In the genomic region with DNA sequence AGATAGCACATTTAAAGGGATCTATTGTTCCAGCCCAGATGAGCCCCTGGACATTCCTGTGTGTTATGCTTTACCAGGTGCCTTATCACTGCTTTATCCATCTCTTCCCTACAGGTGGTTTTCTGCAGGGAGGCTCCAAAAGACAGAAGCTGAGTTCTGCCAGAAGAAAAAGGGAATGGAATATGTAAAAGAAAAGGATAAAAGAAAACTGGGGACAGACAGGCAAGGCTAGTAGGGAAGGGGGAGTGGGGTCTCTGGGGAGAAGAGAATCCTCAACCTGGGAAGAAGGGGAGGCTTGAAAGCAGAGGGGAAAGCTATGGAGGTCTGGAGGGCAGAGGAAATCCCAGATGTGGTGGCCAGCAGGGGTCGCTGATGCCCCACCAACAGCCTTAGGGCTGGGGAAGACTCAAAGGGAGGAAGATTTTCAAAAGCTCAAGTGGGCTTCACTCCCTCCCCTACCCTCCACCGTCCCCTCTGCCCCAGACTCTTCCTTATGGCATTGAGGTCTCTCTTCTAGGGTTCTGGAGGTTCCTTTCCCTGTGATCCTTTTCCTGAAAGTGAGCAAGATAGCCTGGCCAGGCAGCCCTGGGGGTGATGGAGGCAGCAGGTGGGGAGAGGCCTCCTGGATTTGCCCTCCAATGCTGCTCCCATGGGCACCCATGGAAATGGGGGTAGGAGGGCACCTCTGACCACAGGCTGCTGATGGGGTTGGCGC, we compare ENCODE assay signal across 8 cellular contexts.
DNase-seq lines count a peak whose midpoint lies in the region; ATAC-seq and TF ChIP-seq lines count a peak whose summit lies in the region.

No MANE protein-coding gene starts in this region.

- H3K27me3 Mint-ChIP-seq in activated naive CD4-positive, alpha-beta T cell treated with anti-CD3 and anti-CD28 coated beads for 36 hours (ENCODE audit: low read depth) = no peaks in the 10 kb centered on the region
- H3K27me3 Mint-ChIP-seq in glutamatergic neuron (ENCODE audit: unreplicated experiment) = no peaks in the 10 kb centered on the region

- H3K27ac Mint-ChIP-seq in activated naive CD4-positive, alpha-beta T cell treated with anti-CD3 and anti-CD28 coated beads for 36 hours = no peak overlapping the region
- peak overlapping the region; percentile 20 for H3K27ac Mint-ChIP-seq in glutamatergic neuron (ENCODE audit: unreplicated experiment)

- H3K27ac ChIP-seq in AG04450 (ENCODE audit: low read depth, low read length) (no peak overlapping the region), upper lobe of right lung (no peak overlapping the region)

- TF ChIP-seq CTCF in AG04450 (IDR thresholded peaks at IDR 0.05; ENCODE audit: low read depth, low read length) = peak; percentile 89
- peak; percentile 88 for TF ChIP-seq CTCF in glutamatergic neuron (IDR thresholded peaks at IDR 0.05; ENCODE audit: partially characterized antibody, unreplicated experiment)
- TF ChIP-seq CTCF in upper lobe of right lung (IDR thresholded peaks at IDR 0.05) = peak; percentile 88

- H3K36me3 ChIP-seq in upper lobe of right lung = no peaks in the 10 kb centered on the region

- no peaks in the 10 kb centered on the region for H3K36me3 Mint-ChIP-seq in activated naive CD4-positive, alpha-beta T cell treated with anti-CD3 and anti-CD28 coated beads for 36 hours (ENCODE audit: low read depth)
- H3K36me3 Mint-ChIP-seq in glutamatergic neuron (ENCODE audit: unreplicated experiment) = no peaks in the 10 kb centered on the region

- ATAC-seq in GM18505 (IDR thresholded peaks at IDR 0.05; ENCODE audit: unreplicated experiment) = peak; percentile 68
- ATAC-seq in SK-N-SH treated with all-trans-retinoic acid at 6 μM for 48 hours = peak; percentile 97
- ATAC-seq in upper lobe of right lung = peak; percentile 92

- DNase-seq in AG04450 (ENCODE audit: low read depth, low spot score) (peak; percentile 30), HT-29 (ENCODE audit: low spot score) (peak; percentile 86), glutamatergic neuron (peak; percentile 94), posterior cingulate gyrus (peak; percentile 65 to 96 (median 84)), upper lobe of right lung (peak; percentile 84)
- peak; percentile 81 for DNase-seq in activated naive CD4-positive, alpha-beta T cell treated with anti-CD3 and anti-CD28 coated beads for 36 hours

- H3K4me1 Mint-ChIP-seq in activated naive CD4-positive, alpha-beta T cell treated with anti-CD3 and anti-CD28 coated beads for 36 hours (ENCODE audit: low read depth) = no peaks in the 10 kb centered on the region
- H3K4me1 Mint-ChIP-seq in glutamatergic neuron (ENCODE audit: low read depth, unreplicated experiment) = peaks cover 41% of the 10 kb centered on the region

- CTCF ChIA-PET in AG04450 (lab: Charles Lee) = interaction anchor here (0.6 to 9.7 kb wide), 43 partner anchors 9 to 562 kb away, joined by 3 to 481 read pairs (median 5); a partner anchor contains a TSS
- CTCF ChIA-PET in activated naive CD4-positive, alpha-beta T cell treated with anti-CD3 and anti-CD28 coated beads for 36 hours (lab: Charles Lee) = interaction anchor here (0.7 to 12.7 kb wide), 20 partner anchors 9 to 474 kb away, joined by 3 to 291 read pairs (median 4); no protein-coding TSS in a partner anchor

- no peak overlapping the region for H3K4me3 Mint-ChIP-seq in activated naive CD4-positive, alpha-beta T cell treated with anti-CD3 and anti-CD28 coated beads for 36 hours
- no peak overlapping the region for H3K4me3 Mint-ChIP-seq in glutamatergic neuron (ENCODE audit: unreplicated experiment)

- no peak for TF ChIP-seq POLR2A in GM18505 (IDR thresholded peaks at IDR 0.05; ENCODE audit: borderline replicate concordance, extremely low read depth, insufficient read depth, insufficient read length)

- no peaks in the 10 kb centered on the region for H3K4me1 ChIP-seq in upper lobe of right lung

- intact Hi-C loops in activated naive CD4-positive, alpha-beta T cell treated with anti-CD3 and anti-CD28 coated beads for 36 hours (cut with micrococcal nuclease) = loop anchor here (1.0 to 5.0 kb wide), 6 partner anchors 15 to 793 kb away; a partner anchor contains a TSS
- intact Hi-C loops in posterior cingulate gyrus (cut with DNase I) = loop anchor here (1.0 to 10.0 kb wide), 3 partner anchors 95 to 495 kb away; a partner anchor contains a TSS
- intact Hi-C loops in upper lobe of right lung (cut with DNase I) = loop anchor here (5.0 kb wide), 1 partner anchor 218 kb away; no protein-coding TSS in a partner anchor

- H3K9me3 ChIP-seq in AG04450 (ENCODE audit: control insufficient read depth, insufficient read depth, low read length) (no peaks in the 10 kb centered on the region), upper lobe of right lung (no peaks in the 10 kb centered on the region)

- POLR2A ChIA-PET in AG04450 (lab: Yijun Ruan, JAX) = interaction anchor here (0.6 to 3.3 kb wide), 10 partner anchors 10 to 224 kb away, joined by 3 to 22 read pairs (median 6); a partner anchor contains a TSS

- H3K4me3 ChIP-seq in AG04450 (ENCODE audit: low read depth, low read length) (no peak overlapping the region), upper lobe of right lung (no peak overlapping the region)

- H3K9me3 Mint-ChIP-seq in activated naive CD4-positive, alpha-beta T cell treated with anti-CD3 and anti-CD28 coated beads for 36 hours = no peaks in the 10 kb centered on the region
- peaks cover 9% of the 10 kb centered on the region for H3K9me3 Mint-ChIP-seq in glutamatergic neuron (ENCODE audit: unreplicated experiment)

- no peaks in the 10 kb centered on the region for H3K27me3 ChIP-seq in AG04450 (ENCODE audit: control insufficient read depth, insufficient read depth, low read length)
- no peaks in the 10 kb centered on the region for H3K27me3 ChIP-seq in upper lobe of right lung

TF ChIP-seq in SK-N-SH treated with all-trans-retinoic acid at 6 μM for 48 hours, 23 proteins besides CTCF, POLR2A, EP300 and RAD21:
- TF ChIP-seq RARB (CRISPR knock-in tag; IDR thresholded peaks at IDR 0.05) (no peak), OSR1 (CRISPR knock-in tag; IDR thresholded peaks at IDR 0.05) (no peak), BACH2 (CRISPR knock-in tag; IDR thresholded peaks at IDR 0.05; ENCODE audit: borderline replicate concordance) (no peak), ZNF565 (CRISPR knock-in tag; conservative IDR thresholded peaks at IDR 0.05; ENCODE audit: low read depth) (no peak), PPARA (CRISPR knock-in tag; IDR thresholded peaks at IDR 0.05; ENCODE audit: borderline replicate concordance) (no peak), CSDC2 (CRISPR knock-in tag; IDR thresholded peaks at IDR 0.05) (no peak)
- TF ChIP-seq, protein P1, sequence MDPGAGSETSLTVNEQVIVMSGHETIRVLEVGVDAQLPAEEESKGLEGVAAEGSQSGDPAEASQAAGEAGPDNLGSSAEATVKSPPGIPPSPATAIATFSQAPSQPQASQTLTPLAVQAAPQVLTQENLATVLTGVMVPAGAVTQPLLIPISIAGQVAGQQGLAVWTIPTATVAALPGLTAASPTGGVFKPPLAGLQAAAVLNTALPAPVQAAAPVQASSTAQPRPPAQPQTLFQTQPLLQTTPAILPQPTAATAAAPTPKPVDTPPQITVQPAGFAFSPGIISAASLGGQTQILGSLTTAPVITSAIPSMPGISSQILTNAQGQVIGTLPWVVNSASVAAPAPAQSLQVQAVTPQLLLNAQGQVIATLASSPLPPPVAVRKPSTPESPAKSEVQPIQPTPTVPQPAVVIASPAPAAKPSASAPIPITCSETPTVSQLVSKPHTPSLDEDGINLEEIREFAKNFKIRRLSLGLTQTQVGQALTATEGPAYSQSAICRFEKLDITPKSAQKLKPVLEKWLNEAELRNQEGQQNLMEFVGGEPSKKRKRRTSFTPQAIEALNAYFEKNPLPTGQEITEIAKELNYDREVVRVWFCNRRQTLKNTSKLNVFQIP (CRISPR knock-in tag; IDR thresholded peaks at IDR 0.05; ENCODE audit: borderline replicate concordance, low read depth) = no peak
- TF ChIP-seq, protein P2, sequence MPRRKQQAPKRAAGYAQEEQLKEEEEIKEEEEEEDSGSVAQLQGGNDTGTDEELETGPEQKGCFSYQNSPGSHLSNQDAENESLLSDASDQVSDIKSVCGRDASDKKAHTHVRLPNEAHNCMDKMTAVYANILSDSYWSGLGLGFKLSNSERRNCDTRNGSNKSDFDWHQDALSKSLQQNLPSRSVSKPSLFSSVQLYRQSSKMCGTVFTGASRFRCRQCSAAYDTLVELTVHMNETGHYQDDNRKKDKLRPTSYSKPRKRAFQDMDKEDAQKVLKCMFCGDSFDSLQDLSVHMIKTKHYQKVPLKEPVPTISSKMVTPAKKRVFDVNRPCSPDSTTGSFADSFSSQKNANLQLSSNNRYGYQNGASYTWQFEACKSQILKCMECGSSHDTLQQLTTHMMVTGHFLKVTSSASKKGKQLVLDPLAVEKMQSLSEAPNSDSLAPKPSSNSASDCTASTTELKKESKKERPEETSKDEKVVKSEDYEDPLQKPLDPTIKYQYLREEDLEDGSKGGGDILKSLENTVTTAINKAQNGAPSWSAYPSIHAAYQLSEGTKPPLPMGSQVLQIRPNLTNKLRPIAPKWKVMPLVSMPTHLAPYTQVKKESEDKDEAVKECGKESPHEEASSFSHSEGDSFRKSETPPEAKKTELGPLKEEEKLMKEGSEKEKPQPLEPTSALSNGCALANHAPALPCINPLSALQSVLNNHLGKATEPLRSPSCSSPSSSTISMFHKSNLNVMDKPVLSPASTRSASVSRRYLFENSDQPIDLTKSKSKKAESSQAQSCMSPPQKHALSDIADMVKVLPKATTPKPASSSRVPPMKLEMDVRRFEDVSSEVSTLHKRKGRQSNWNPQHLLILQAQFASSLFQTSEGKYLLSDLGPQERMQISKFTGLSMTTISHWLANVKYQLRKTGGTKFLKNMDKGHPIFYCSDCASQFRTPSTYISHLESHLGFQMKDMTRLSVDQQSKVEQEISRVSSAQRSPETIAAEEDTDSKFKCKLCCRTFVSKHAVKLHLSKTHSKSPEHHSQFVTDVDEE (CRISPR knock-in tag; IDR thresholded peaks at IDR 0.05) = no peak

Comparison
In these comparisons a context has a peak if more than half of its experiments do, and no peak if none do; other contexts are left out.
1. DNase-seq: peak in every context shown above with its lines; median percentile 94 in glutamatergic neuron; 86 in HT-29; 84 in posterior cingulate gyrus; 84 in upper lobe of right lung; 81 in activated naive CD4-positive, alpha-beta T cell treated with anti-CD3 and anti-CD28 coated beads for 36 hours; 30 in AG04450.